ENCODE assay signal across 1 cellular context in the genomic region with DNA sequence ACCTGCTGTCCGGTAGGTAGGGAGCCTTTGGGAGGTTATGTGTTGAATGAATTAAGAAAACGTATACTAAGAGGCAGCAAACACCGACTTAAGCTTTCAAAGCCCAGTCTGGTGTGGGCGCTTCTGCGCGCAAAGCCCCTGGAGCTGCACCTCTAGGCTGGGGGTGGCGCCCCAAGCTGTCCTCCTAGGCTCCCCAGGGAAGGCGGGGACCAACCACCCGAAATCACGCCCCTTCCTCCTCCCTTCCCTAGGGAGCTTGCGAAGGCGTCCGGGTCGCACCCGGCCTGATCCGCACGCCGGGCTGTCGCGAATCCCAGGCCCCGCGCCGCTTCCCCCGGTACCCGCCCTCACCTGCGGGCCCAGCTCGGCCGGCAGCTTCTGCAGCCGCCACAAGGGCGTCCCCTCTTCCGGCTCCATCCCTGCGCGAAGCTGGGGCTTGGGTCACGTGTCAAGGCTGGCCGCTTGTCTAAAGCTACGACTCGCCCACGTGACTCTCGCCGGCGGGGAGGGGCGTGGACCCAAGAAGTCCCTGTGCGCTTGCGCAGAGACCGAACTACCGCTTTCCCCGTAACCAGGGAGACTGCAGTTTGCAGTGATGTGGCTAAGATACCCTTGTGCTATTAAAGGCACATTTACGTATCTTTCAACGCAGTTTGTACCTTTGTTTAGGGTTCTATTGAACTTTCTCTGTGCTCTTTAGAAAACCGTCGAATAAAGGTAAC.
TF ChIP-seq lines count a peak whose summit lies in the region.

Gene COMMD8, minus strand, starts transcription at position 468 of the 722 bp plus-strand sequence. Its CDS starts 51 bp downstream, at position 417.

TF ChIP-seq in HepG2, 621 proteins besides CTCF, POLR2A, EP300 and RAD21 (continued from another document and continues in another):
- TF ChIP-seq MAFK (conservative IDR thresholded peaks at IDR 0.05 in 1 of 2, IDR thresholded peaks at IDR 0.05 in 1 of 2; ENCODE audit: low read length in 2 of 2) (no peak), SMAD3 (CRISPR knock-in tag; IDR thresholded peaks at IDR 0.05) (no peak), ZNF703 (CRISPR knock-in tag; IDR thresholded peaks at IDR 0.05; ENCODE audit: borderline replicate concordance) (no peak), ELF3 (CRISPR knock-in tag; IDR thresholded peaks at IDR 0.05) (no peak; the same call in 1 of the 2 replicates), BCLAF1 (IDR thresholded peaks at IDR 0.05) (no peak), ZNF20 (CRISPR knock-in tag; IDR thresholded peaks at IDR 0.05) (no peak), JUN (CRISPR knock-in tag; IDR thresholded peaks at IDR 0.05) (no peak), ZNF75D (CRISPR knock-in tag; IDR thresholded peaks at IDR 0.05; ENCODE audit: borderline replicate concordance) (no peak), ZBED4 (CRISPR knock-in tag; IDR thresholded peaks at IDR 0.05; ENCODE audit: borderline replicate concordance) (peak; percentile 41; the same call in 1 of the 2 replicates), NFIC (IDR thresholded peaks at IDR 0.05; ENCODE audit: low read length) (no peak), ZNF333 (CRISPR knock-in tag; IDR thresholded peaks at IDR 0.05; ENCODE audit: borderline replicate concordance) (no peak), ARNT2 (CRISPR knock-in tag; IDR thresholded peaks at IDR 0.05; ENCODE audit: low read depth) (peak; percentile 80), MAF1 (CRISPR knock-in tag; IDR thresholded peaks at IDR 0.05; ENCODE audit: borderline replicate concordance) (no peak), ZFY (CRISPR knock-in tag; IDR thresholded peaks at IDR 0.05) (peak; percentile 88), GTF2F1 (IDR thresholded peaks at IDR 0.05; ENCODE audit: low read length) (no peak), TSC22D2 (CRISPR knock-in tag; IDR thresholded peaks at IDR 0.05; ENCODE audit: borderline replicate concordance) (peak; percentile 24; the same call in 1 of the 2 replicates), ZGPAT (CRISPR knock-in tag; IDR thresholded peaks at IDR 0.05) (peak; percentile 83; the same call in 1 of the 2 replicates), TRIM22 (IDR thresholded peaks at IDR 0.05) (no peak), RFXANK (CRISPR knock-in tag; IDR thresholded peaks at IDR 0.05) (no peak), THAP11 (CRISPR knock-in tag; IDR thresholded peaks at IDR 0.05) (peak; percentile 63), NFKB2 (CRISPR knock-in tag; IDR thresholded peaks at IDR 0.05; ENCODE audit: borderline replicate concordance) (peak; percentile 77; the same call in 1 of the 2 replicates), SCMH1 (CRISPR knock-in tag; IDR thresholded peaks at IDR 0.05; ENCODE audit: borderline replicate concordance) (no peak)
- TF ChIP-seq, protein P1, sequence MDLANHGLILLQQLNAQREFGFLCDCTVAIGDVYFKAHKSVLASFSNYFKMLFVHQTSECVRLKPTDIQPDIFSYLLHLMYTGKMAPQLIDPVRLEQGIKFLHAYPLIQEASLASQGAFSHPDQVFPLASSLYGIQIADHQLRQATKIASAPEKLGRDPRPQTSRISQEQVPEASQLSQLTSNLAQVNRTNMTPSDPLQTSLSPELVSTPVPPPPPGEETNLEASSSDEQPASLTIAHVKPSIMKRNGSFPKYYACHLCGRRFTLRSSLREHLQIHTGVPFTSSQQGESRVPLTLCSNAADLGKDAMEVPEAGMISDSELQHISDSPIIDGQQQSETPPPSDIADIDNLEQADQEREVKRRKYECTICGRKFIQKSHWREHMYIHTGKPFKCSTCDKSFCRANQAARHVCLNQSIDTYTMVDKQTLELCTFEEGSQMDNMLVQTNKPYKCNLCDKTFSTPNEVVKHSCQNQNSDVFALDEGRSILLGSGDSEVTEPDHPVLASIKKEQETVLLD (CRISPR knock-in tag; IDR thresholded peaks at IDR 0.05; ENCODE audit: low read depth), result no peak
- TF ChIP-seq, protein P2, sequence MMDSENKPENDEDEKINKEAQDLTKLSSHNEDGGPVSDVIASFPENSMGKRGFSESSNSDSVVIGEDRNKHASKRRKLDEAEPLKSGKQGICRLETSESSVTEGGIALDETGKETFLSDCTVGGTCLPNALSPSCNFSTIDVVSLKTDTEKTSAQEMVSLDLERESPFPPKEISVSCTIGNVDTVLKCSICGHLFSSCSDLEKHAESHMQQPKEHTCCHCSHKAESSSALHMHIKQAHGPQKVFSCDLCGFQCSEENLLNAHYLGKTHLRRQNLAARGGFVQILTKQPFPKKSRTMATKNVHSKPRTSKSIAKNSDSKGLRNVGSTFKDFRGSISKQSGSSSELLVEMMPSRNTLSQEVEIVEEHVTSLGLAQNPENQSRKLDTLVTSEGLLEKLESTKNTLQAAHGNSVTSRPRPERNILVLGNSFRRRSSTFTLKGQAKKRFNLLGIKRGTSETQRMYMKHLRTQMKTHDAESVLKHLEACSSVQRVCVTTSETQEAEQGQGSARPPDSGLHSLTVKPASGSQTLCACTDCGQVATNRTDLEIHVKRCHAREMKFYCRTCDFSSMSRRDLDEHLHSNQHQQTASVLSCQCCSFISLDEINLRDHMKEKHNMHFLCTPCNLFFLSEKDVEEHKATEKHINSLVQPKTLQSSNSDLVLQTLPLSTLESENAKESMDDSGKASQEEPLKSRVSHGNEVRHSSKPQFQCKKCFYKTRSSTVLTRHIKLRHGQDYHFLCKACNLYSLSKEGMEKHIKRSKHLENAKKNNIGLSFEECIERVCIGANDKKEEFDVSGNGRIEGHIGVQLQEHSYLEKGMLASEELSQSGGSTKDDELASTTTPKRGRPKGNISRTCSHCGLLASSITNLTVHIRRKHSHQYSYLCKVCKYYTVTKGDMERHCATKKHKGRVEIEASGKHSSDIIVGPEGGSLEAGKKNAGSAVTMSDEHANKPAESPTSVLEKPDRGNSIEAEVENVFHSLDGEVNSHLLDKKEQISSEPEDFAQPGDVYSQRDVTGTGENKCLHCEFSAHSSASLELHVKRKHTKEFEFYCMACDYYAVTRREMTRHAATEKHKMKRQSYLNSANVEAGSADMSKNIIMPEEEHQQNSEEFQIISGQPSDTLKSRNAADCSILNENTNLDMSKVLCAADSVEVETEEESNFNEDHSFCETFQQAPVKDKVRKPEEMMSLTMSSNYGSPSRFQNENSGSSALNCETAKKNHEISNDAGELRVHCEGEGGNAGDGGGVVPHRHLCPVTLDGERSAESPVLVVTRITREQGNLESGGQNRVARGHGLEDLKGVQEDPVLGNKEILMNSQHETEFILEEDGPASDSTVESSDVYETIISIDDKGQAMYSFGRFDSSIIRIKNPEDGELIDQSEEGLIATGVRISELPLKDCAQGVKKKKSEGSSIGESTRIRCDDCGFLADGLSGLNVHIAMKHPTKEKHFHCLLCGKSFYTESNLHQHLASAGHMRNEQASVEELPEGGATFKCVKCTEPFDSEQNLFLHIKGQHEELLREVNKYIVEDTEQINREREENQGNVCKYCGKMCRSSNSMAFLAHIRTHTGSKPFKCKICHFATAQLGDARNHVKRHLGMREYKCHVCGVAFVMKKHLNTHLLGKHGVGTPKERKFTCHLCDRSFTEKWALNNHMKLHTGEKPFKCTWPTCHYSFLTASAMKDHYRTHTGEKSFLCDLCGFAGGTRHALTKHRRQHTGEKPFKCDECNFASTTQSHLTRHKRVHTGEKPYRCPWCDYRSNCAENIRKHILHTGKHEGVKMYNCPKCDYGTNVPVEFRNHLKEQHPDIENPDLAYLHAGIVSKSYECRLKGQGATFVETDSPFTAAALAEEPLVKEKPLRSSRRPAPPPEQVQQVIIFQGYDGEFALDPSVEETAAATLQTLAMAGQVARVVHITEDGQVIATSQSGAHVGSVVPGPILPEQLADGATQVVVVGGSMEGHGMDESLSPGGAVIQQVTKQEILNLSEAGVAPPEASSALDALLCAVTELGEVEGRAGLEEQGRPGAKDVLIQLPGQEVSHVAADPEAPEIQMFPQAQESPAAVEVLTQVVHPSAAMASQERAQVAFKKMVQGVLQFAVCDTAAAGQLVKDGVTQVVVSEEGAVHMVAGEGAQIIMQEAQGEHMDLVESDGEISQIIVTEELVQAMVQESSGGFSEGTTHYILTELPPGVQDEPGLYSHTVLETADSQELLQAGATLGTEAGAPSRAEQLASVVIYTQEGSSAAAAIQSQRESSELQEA (CRISPR knock-in tag; IDR thresholded peaks at IDR 0.05; ENCODE audit: not compliant biosample characterization), result no peak
- TF ChIP-seq, protein P3, sequence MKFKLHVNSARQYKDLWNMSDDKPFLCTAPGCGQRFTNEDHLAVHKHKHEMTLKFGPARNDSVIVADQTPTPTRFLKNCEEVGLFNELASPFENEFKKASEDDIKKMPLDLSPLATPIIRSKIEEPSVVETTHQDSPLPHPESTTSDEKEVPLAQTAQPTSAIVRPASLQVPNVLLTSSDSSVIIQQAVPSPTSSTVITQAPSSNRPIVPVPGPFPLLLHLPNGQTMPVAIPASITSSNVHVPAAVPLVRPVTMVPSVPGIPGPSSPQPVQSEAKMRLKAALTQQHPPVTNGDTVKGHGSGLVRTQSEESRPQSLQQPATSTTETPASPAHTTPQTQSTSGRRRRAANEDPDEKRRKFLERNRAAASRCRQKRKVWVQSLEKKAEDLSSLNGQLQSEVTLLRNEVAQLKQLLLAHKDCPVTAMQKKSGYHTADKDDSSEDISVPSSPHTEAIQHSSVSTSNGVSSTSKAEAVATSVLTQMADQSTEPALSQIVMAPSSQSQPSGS (CRISPR knock-in tag; IDR thresholded peaks at IDR 0.05), result no peak
